In the genomic region with DNA sequence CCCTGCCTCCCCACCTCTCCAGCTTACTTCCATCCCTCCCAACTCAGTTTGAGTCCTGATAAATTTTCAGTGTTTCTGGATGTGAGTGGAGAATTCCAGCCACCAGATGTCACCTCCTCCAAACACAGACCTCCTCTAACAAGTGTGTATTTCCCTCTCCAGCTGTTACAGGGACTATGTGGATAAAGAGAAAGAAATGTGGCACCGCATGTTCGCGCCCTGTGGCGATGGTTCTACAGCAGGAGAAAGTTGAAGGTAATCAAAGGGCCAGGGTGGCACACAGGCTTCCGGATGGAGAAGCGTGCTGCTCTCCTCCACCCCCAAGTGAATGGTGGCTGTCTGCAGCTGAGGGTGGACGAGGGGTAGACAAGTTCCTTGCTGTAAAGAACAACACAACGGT, we compare ENCODE assay signal across 8 cellular contexts. TPM values are rescaled to one million over a fixed set of nuclear protein-coding genes. Genes with fewer than 3 reads are reported as not detected.
DNase-seq lines count a peak whose midpoint lies in the region; ATAC-seq and TF ChIP-seq lines count a peak whose summit lies in the region.

No MANE protein-coding gene starts in this region.

- no peak overlapping the region; a peak in 1 of 5 replicates for H3K4me3 Mint-ChIP-seq in H9

- peak; percentile 63 for TF ChIP-seq CTCF in H9 (conservative IDR thresholded peaks at IDR 0.05)
- peak; percentile 66 for TF ChIP-seq CTCF in left ventricle myocardium inferior (IDR thresholded peaks at IDR 0.05; ENCODE audit: borderline replicate concordance)

- H3K9me3 Mint-ChIP-seq in H9: no peaks in the 10 kb centered on the region

- no peak overlapping the region for H3K14ac ChIP-seq in H9 (ENCODE audit: insufficient read depth, low read length)

- ATAC-seq in HG03460 (IDR thresholded peaks at IDR 0.05; ENCODE audit: unreplicated experiment): no peak

- peaks cover 27 to 28% of the 10 kb centered on the region in 2 experiments for H3K4me1 Mint-ChIP-seq in H9

- H3K79me2 ChIP-seq in H9 (ENCODE audit: insufficient read depth, low read length): no peaks in the 10 kb centered on the region

- H3K4me3 ChIP-seq in left ventricle myocardium inferior (peak overlapping the region; percentile 33), skeletal muscle satellite cell (ENCODE audit: low read length) (no peak overlapping the region)

- no peak overlapping the region for H3K27ac ChIP-seq in H9 (ENCODE audit: insufficient read length, low read depth, low read length)
- no peak overlapping the region for H3K27ac ChIP-seq in left ventricle myocardium inferior (replicated peaks)

- H2AFZ ChIP-seq in H9 (ENCODE audit: low read length): peak overlapping the region; percentile 6

- H4K91ac ChIP-seq in H9 (ENCODE audit: insufficient read length, low read depth, low read length): no peak overlapping the region

- H3K4ac ChIP-seq in H9 (ENCODE audit: low read depth, low read length): no peak overlapping the region

- peaks cover 5% of the 10 kb centered on the region; the same call in 1 of the 2 replicates for H3K4me1 ChIP-seq in H9 (ENCODE audit: insufficient read depth, low read length)
- no peaks in the 10 kb centered on the region for H3K4me1 ChIP-seq in left ventricle myocardium inferior
- H3K4me1 ChIP-seq in skeletal muscle satellite cell (ENCODE audit: control insufficient read depth, insufficient read depth, low read length): peaks cover 6% of the 10 kb centered on the region

- no peaks in the 10 kb centered on the region; a peak in 1 of 7 replicates for H3K36me3 Mint-ChIP-seq in H9 (ENCODE audit: insufficient read depth in 1 of 3, low read depth in 3 of 3)

- H3K27ac Mint-ChIP-seq in H9: 0 out of 7 replicates have a peak overlapping the region, but pooled peaks of 1 of the 3 experiments have one; percentile 31

- H2BK15ac ChIP-seq in H9 (ENCODE audit: low read depth, low read length): no peak overlapping the region

- no peak overlapping the region for H4K5ac ChIP-seq in H9 (ENCODE audit: insufficient read length, low read depth, low read length)

- H3K9me3 ChIP-seq in H9 (ENCODE audit: control insufficient read depth, low read depth, low read length) (no peaks in the 10 kb centered on the region), left ventricle myocardium inferior (replicated peaks) (no peaks in the 10 kb centered on the region), skeletal muscle satellite cell (replicated peaks; ENCODE audit: low read length) (no peaks in the 10 kb centered on the region)

- no peaks in the 10 kb centered on the region for H3K27me3 ChIP-seq in H9 (ENCODE audit: insufficient read depth, low read length)
- peaks cover 32% of the 10 kb centered on the region for H3K27me3 ChIP-seq in left ventricle myocardium inferior (ENCODE audit: low read depth)
- H3K27me3 ChIP-seq in skeletal muscle satellite cell (ENCODE audit: control insufficient read depth, insufficient read depth, low read length): peaks cover 35% of the 10 kb centered on the region

- H2BK12ac ChIP-seq in H9 (ENCODE audit: insufficient read length, low read depth, low read length): no peak overlapping the region

- no peak overlapping the region for H2BK5ac ChIP-seq in H9 (ENCODE audit: insufficient read length, low read length)

- no peaks in the 10 kb centered on the region for H3K79me1 ChIP-seq in H9 (ENCODE audit: insufficient read depth, low read depth, low read length, poor library complexity, severe bottlenecking)

- no peak overlapping the region for H3K18ac ChIP-seq in H9 (ENCODE audit: insufficient read length, low read depth, low read length)

- H2AK5ac ChIP-seq in H9 (ENCODE audit: insufficient read length, low read length): no peak overlapping the region

- no peak overlapping the region for H2BK20ac ChIP-seq in H9 (ENCODE audit: low read depth, low read length, poor library complexity, severe bottlenecking)

- no peak overlapping the region for H4K8ac ChIP-seq in H9 (replicated peaks; ENCODE audit: insufficient read length, low read depth, low read length)

- intact Hi-C loops in left ventricle myocardium inferior (cut with micrococcal nuclease): no loop called here

- no peaks in the 10 kb centered on the region for H3K23me2 ChIP-seq in H9 (ENCODE audit: insufficient read length, low read depth, low read length, poor library complexity, severe bottlenecking)

- H3K56ac ChIP-seq in H9 (ENCODE audit: insufficient read length, low read depth, low read length): no peak overlapping the region

- H3T11ph ChIP-seq in H9 (ENCODE audit: low read length): no peak overlapping the region

- H3K36me3 ChIP-seq in left ventricle myocardium inferior: no peaks in the 10 kb centered on the region
- H3K36me3 ChIP-seq in skeletal muscle satellite cell (ENCODE audit: insufficient read depth, low read length): no peaks in the 10 kb centered on the region

- no peak overlapping the region for H3K4me2 ChIP-seq in H9 (ENCODE audit: insufficient read depth, insufficient read length, low read length)
- peak overlapping the region; percentile 58 for H3K4me2 ChIP-seq in skeletal muscle satellite cell (ENCODE audit: low read length)

- peak; percentile 68 for DNase-seq in H9
- peak; percentile 23 for DNase-seq in SK-N-DZ (ENCODE audit: low spot score)
- DNase-seq in left ventricle myocardium inferior: no peak
- no peak for DNase-seq in NCI-H187 treated with DMSO at 0.1 percent for 48 hours (lab: John Stamatoyannopoulos, UW)
- no peak for DNase-seq in stimulated activated CD8-positive, alpha-beta memory T cell treated with anti-CD3 and anti-CD28 coated beads, Interleukin-4, amount 100 ng/mL, for 48 hours
- DNase-seq in NCI-H1436 (lab: John Stamatoyannopoulos, UW): no peak

- H3K23ac ChIP-seq in H9 (ENCODE audit: insufficient read length, low read depth, low read length): no peak overlapping the region

- no peak overlapping the region for H2BK120ac ChIP-seq in H9 (ENCODE audit: low read depth, low read length, poor library complexity, severe bottlenecking)

- no CpG with 5 or more reads among the region's 8 CpGs for WGBS in H9 (ENCODE audit: extremely low coverage, insufficient read length, low lambda C conversion rate)

- H3K27me3 Mint-ChIP-seq in H9 (ENCODE audit: low read depth): peaks cover 5% of the 10 kb centered on the region; the same call in 1 of the 2 replicates

- H3K9ac ChIP-seq in H9 (ENCODE audit: extremely low read depth, insufficient read length, low read length) (no peak overlapping the region), skeletal muscle satellite cell (ENCODE audit: low read depth, low read length) (no peak overlapping the region)

- no peaks in the 10 kb centered on the region for H4K20me1 ChIP-seq in H9 (ENCODE audit: control insufficient read depth, insufficient read depth, insufficient read length)

RNA-seq across cellular contexts. Expression of gene FKBP6, which starts 14.7 kb away (rescaled TPM):
- total RNA-seq in H9 (2021) (not detected in 2 replicates), left ventricle myocardium inferior (not detected)
- not detected in 2 replicates for polyA plus RNA-seq in SK-N-DZ (2014; cell fraction: cytosol; rRNA removed)
- not detected in 2 replicates for polyA plus RNA-seq in SK-N-DZ (2014; cell fraction: nucleus; rRNA removed)
- not detected in 2 replicates for total RNA-seq in skeletal muscle satellite cell (2012; rRNA removed)

RNA-seq across cellular contexts. Expression of gene TRIM50, which starts 14.8 kb away (rescaled TPM):
- total RNA-seq in H9 (2021): not detected in 2 replicates
- not detected in 2 replicates for polyA plus RNA-seq in SK-N-DZ (2014; cell fraction: cytosol; rRNA removed)
- polyA plus RNA-seq in SK-N-DZ (2014; cell fraction: nucleus; rRNA removed): not detected in 2 replicates
- total RNA-seq in left ventricle myocardium inferior: 0.33 TPM
- total RNA-seq in skeletal muscle satellite cell (2012; rRNA removed): not detected in 2 replicates

RNA-seq across cellular contexts. Expression of gene NSUN5, which starts 34.0 kb away (rescaled TPM):
- 64.2 and 66.8 TPM in 2 replicates for total RNA-seq in H9 (2021)
- polyA plus RNA-seq in SK-N-DZ (2014; cell fraction: cytosol; rRNA removed): 92.1 and 111 TPM in 2 replicates
- polyA plus RNA-seq in SK-N-DZ (2014; cell fraction: nucleus; rRNA removed): 140 and 142 TPM in 2 replicates
- 15.9 TPM for total RNA-seq in left ventricle myocardium inferior
- total RNA-seq in skeletal muscle satellite cell (2012; rRNA removed): 22.3 and 24.9 TPM in 2 replicates

Comparison
In these comparisons a context has a peak if more than half of its experiments do, and no peak if none do; other contexts are left out.
1. DNase-seq: peak in H9 (single experiment) and SK-N-DZ (single experiment); none in left ventricle myocardium inferior (single experiment), NCI-H187 treated with DMSO at 0.1 percent for 48 hours (single experiment), stimulated activated CD8-positive, alpha-beta memory T cell treated with anti-CD3 and anti-CD28 coated beads, Interleukin-4, amount 100 ng/mL, for 48 hours (single experiment) and NCI-H1436 (single experiment).